20 cellular contexts compared by ENCODE assay signal in the genomic region with DNA sequence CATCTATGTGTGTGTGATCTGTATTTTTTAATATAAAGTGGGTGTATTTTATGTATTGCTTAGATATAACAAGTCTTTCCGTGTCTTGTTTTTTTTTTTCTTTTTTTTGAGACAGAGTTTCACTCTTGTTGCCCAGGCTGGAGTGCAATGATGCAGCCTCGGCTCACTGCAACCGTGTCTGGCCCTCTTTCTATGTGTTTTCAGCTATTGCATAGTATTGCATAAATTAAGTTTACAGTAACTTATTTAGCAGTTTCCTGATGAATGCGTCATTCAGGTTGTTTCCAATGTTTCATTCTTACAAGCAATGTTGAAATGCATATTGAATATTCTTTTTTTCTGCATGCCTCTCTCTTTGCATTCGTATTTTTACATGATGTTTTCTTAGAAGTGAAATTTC. TPM values are rescaled to one million over a fixed set of nuclear protein-coding genes. Genes with fewer than 3 reads are reported as not detected.
"Had no signal": no experiment of that assay in that cellular context is flagged by ENCODE, and none has a peak within 500 bp of the region (broad histone marks: within the 10 kb centered on the region; RNA-seq: fewer than 3 reads in every experiment).

No MANE protein-coding gene starts in this region.

- H3K4me3 ChIP-seq: coronary artery, dorsolateral prefrontal cortex, heart left ventricle, ovary, right atrium auricular region, sigmoid colon, skin epidermis, suprapubic skin, thyroid gland had no signal

- H3K27me3 ChIP-seq: ovary, right atrium auricular region, sigmoid colon, suprapubic skin, thyroid gland had no signal

- DNase-seq: dorsolateral prefrontal cortex; effector CD8-positive, alpha-beta T cell; heart left ventricle; hippocampal formation; kidney glomerular epithelial cell; mesendoderm; naive B cell; ovary; sigmoid colon; stimulated activated CD4-positive, alpha-beta T cell treated with anti-CD3 and anti-CD28 coated beads, Interleukin-12 subunit alpha, Interleukin-12 subunit beta, amount 100 ng/mL, for 4 hours; stimulated activated naive CD4-positive, alpha-beta T cell; thyroid gland had no signal

- H3K4me3 Mint-ChIP-seq: naive B cell, type B pancreatic cell had no signal

- ATAC-seq: heart left ventricle had no signal

- H3K27ac Mint-ChIP-seq: type B pancreatic cell had no signal

- H3K27ac ChIP-seq: coronary artery, dorsolateral prefrontal cortex, heart left ventricle, ovary, right atrium auricular region, sigmoid colon, skin epidermis, suprapubic skin, thyroid gland had no signal

- H3K4me1 Mint-ChIP-seq: naive B cell had no signal

- H3K9me3 Mint-ChIP-seq: naive B cell, type B pancreatic cell had no signal

- H3K36me3 Mint-ChIP-seq: naive B cell, type B pancreatic cell had no signal

RNA-seq across cellular contexts. Expression of a gene that starts 7.2 kb away (rescaled TPM):
- total RNA-seq: glomerular endothelial cell, heart left ventricle, liver, lung microvascular endothelial cell, right atrium auricular region, sigmoid colon, thyroid gland had no signal

RNA-seq across cellular contexts. Expression of a gene that starts 57.3 kb away (rescaled TPM):
- total RNA-seq: glomerular endothelial cell, lung microvascular endothelial cell had no signal
